Comparison of ENCODE assay signal across 12 cellular contexts in the genomic region with DNA sequence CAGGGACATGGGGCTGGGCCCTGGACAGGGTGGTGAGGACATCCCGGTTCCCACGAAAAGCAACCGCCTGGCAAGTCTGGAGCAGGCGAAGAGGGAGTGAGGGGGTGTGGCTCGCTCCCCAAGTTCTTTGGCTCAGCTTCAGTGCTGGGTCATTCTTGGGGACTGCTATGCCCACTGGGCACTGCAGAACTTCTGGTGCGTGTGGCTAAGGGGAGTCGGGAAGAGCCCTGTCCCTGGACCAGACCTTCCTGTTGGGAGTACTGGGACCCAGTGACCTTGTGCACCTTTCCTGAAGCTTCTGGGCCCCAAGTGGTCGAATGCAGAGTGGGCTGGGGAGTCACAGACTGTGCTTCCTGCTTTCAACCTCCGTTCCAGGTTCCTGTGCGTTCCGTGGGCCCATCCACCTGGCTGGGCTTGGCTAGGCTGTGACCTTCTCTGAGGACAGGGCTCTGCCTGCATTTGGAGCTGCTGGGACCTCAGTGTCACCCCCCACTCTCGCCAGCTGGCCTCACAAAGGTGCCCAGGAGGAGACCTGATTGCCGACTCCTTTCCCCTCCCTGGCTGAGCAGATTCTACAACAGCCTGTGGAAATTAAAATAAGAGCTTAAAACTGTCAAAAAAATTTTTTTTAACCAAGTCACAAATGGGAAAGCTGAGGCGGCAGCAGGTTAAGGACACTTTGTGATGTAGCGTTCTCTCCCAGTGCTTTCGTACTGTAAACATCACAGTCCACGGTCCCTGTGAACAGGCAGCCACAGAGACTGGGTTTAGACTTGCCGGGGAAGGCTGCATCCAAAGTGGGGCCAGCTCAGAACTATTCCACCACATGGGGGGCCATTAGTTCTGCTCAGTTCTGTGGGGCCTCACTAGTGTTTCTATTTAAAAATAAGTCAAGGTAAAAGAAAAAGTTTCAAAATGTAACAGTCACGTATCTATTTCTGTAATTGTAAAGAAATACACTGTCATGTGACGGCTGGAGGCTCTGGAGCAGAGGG.
DNase-seq lines count a peak whose midpoint lies in the region; ATAC-seq and TF ChIP-seq lines count a peak whose summit lies in the region.
"Had no signal": no experiment of that assay in that cellular context is flagged by ENCODE, and none has a peak within 500 bp of the region (broad histone marks: within the 10 kb centered on the region; RNA-seq: fewer than 3 reads in every experiment).

No MANE protein-coding gene starts in this region.

- H3K9ac ChIP-seq in skeletal muscle satellite cell (ENCODE audit: low read depth, low read length): peak overlapping the region; percentile 93

- TF ChIP-seq CTCF in HEK293 (tag by site-specific recombination; IDR thresholded peaks at IDR 0.05): no peak
- no peak for TF ChIP-seq CTCF in Peyer's patch (IDR thresholded peaks at IDR 0.05)
- TF ChIP-seq CTCF in gastroesophageal sphincter (IDR thresholded peaks at IDR 0.05): no peak

- POLR2A ChIA-PET in HEK293 (lab: Yijun Ruan, JAX): interaction anchor here (0.9 kb wide), 1 partner anchor 33 kb away, joined by 3 read pairs; no protein-coding TSS in a partner anchor

- DNase-seq in Peyer's patch (peak in 2 of 3 donors; percentile 41 to 44), SIG-M5 treated with dmso at 0.1 percent for 504 hours (lab: John Stamatoyannopoulos, UW; ENCODE audit: unreplicated experiment) (no peak), amniotic stem cell (lab: John Stamatoyannopoulos, UW) (no peak)
- DNase-seq in stimulated activated naive CD8-positive, alpha-beta T cell treated with anti-CD3 and anti-CD28 coated beads, Interleukin-15, amount 100 ng/mL, for 72 hours: no peak
- DNase-seq: activated gamma-delta T cell treated with Interleukin-2 at 50 U/mL for 16 hours; DND-41; NK-92 treated with Interleukin-12 subunit alpha and Interleukin-12 subunit beta, amount 100 ng/mL, for 24 hours had no signal

- no peak for TF ChIP-seq EP300 in gastroesophageal sphincter (IDR thresholded peaks at IDR 0.05)

- CTCF ChIA-PET in HEK293 (lab: Yijun Ruan, JAX): interaction anchor here (1.1 to 1.5 kb wide), 2 partner anchors 28 to 34 kb away, joined by 4 to 14 read pairs; no protein-coding TSS in a partner anchor

- H3K4me2 ChIP-seq in skeletal muscle satellite cell (ENCODE audit: low read length): peak overlapping the region; percentile 99

- H3K9me3 ChIP-seq in HEK293 (ENCODE audit: control insufficient read depth, insufficient read depth, low read depth, low read length) (no peaks in the 10 kb centered on the region), Peyer's patch (no peaks in the 10 kb centered on the region), gastroesophageal sphincter (no peaks in the 10 kb centered on the region), skeletal muscle satellite cell (replicated peaks; ENCODE audit: low read length) (no peaks in the 10 kb centered on the region)
- H3K9me3 ChIP-seq: upper lobe of left lung had no signal

- peaks cover 21% of the 10 kb centered on the region for H3K4me1 Mint-ChIP-seq in stimulated activated naive CD8-positive, alpha-beta T cell treated with anti-CD3 and anti-CD28 coated beads, Interleukin-15, amount 100 ng/mL, for 72 hours

- H3K4me1 ChIP-seq in HEK293 (ENCODE audit: control insufficient read depth, insufficient read depth, low read length): no peaks in the 10 kb centered on the region; the same call in 1 of the 2 replicates
- H3K4me1 ChIP-seq in Peyer's patch: peaks cover 0 to 36% (median 8%) of the 10 kb centered on the region in 4 donors
- H3K4me1 ChIP-seq in gastroesophageal sphincter: peaks cover 0 to 78% (median 31%) of the 10 kb centered on the region in 3 donors
- peaks cover 82% of the 10 kb centered on the region for H3K4me1 ChIP-seq in skeletal muscle satellite cell (ENCODE audit: control insufficient read depth, insufficient read depth, low read length)

- no peak overlapping the region for H3K4me3 ChIP-seq in HEK293 (ENCODE audit: low read depth, low read length)
- no peak overlapping the region for H3K4me3 ChIP-seq in Peyer's patch
- no peak overlapping the region for H3K4me3 ChIP-seq in gastroesophageal sphincter
- peak overlapping the region; percentile 61 for H3K4me3 ChIP-seq in skeletal muscle satellite cell (ENCODE audit: low read length)
- H3K4me3 ChIP-seq: upper lobe of left lung had no signal

- ATAC-seq in gastroesophageal sphincter: no peak
- ATAC-seq in stimulated activated naive CD8-positive, alpha-beta T cell treated with anti-CD3 and anti-CD28 coated beads, Interleukin-15, amount 100 ng/mL, for 72 hours: no peak

- H3K9me3 Mint-ChIP-seq in stimulated activated naive CD8-positive, alpha-beta T cell treated with anti-CD3 and anti-CD28 coated beads, Interleukin-15, amount 100 ng/mL, for 72 hours: no peaks in the 10 kb centered on the region
- H3K9me3 Mint-ChIP-seq: neural crest cell had no signal

- H3K4me3 Mint-ChIP-seq in stimulated activated naive CD8-positive, alpha-beta T cell treated with anti-CD3 and anti-CD28 coated beads, Interleukin-15, amount 100 ng/mL, for 72 hours: no peak overlapping the region
- H3K4me3 Mint-ChIP-seq: neural crest cell had no signal

- H3K27me3 Mint-ChIP-seq in stimulated activated naive CD8-positive, alpha-beta T cell treated with anti-CD3 and anti-CD28 coated beads, Interleukin-15, amount 100 ng/mL, for 72 hours: no peaks in the 10 kb centered on the region

- H3K27ac ChIP-seq in HEK293 (ENCODE audit: extremely low read depth, low read depth, low read length) (no peak overlapping the region; the same call in 1 of the 2 replicates), Peyer's patch (peak overlapping the region in 2 of 4 donors; percentile 56 to 82), gastroesophageal sphincter (peak overlapping the region in 3 of 4 donors; percentile 77 to 100 (median 99))

- no peaks in the 10 kb centered on the region for H3K36me3 ChIP-seq in HEK293 (ENCODE audit: control insufficient read depth in 2 of 2, insufficient read depth in 1 of 2, low read length in 2 of 2)
- no peaks in the 10 kb centered on the region for H3K36me3 ChIP-seq in Peyer's patch
- no peaks in the 10 kb centered on the region for H3K36me3 ChIP-seq in gastroesophageal sphincter
- H3K36me3 ChIP-seq in skeletal muscle satellite cell (ENCODE audit: insufficient read depth, low read length): no peaks in the 10 kb centered on the region
- H3K36me3 ChIP-seq: upper lobe of left lung had no signal

- H3K27me3 ChIP-seq in Peyer's patch (no peaks in the 10 kb centered on the region), gastroesophageal sphincter (no peaks in the 10 kb centered on the region), skeletal muscle satellite cell (ENCODE audit: control insufficient read depth, insufficient read depth, low read length) (no peaks in the 10 kb centered on the region)
- H3K27me3 ChIP-seq: upper lobe of left lung had no signal

- H3K27ac Mint-ChIP-seq in stimulated activated naive CD8-positive, alpha-beta T cell treated with anti-CD3 and anti-CD28 coated beads, Interleukin-15, amount 100 ng/mL, for 72 hours: no peak overlapping the region

- WGBS in gastroesophageal sphincter (ENCODE audit: low coverage in 1 of 2), 2 donors: 75 to 82% methylated on average over 3 to 8 of the region's 20 CpGs

- TF ChIP-seq POLR2A in Peyer's patch (IDR thresholded peaks at IDR 0.05): no peak
- no peak for TF ChIP-seq POLR2A in gastroesophageal sphincter (IDR thresholded peaks at IDR 0.05)

TF ChIP-seq in HEK293, 187 proteins besides CTCF, POLR2A, EP300 and RAD21:
- TF ChIP-seq ZNF335 (tag by site-specific recombination; conservative IDR thresholded peaks at IDR 0.05) (peak; percentile 29; the same call in 1 of the 2 replicates), ZNF776 (tag by site-specific recombination; IDR thresholded peaks at IDR 0.05; ENCODE audit: borderline replicate concordance) (no peak), ZBTB17 (tag by site-specific recombination; IDR thresholded peaks at IDR 0.05) (peak; percentile 38; the same call in 1 of the 2 replicates)
TF ChIP-seq in HEK293: peak in this region for 2.

Comparison
In these comparisons a context has a peak if more than half of its experiments do, and no peak if none do; other contexts are left out.
1. DNase-seq: peak in Peyer's patch (2 of 3); none in stimulated activated naive CD8-positive, alpha-beta T cell treated with anti-CD3 and anti-CD28 coated beads, Interleukin-15, amount 100 ng/mL, for 72 hours (0 of 2), SIG-M5 treated with dmso at 0.1 percent for 504 hours (single experiment) and amniotic stem cell (single experiment).